In the genomic region with DNA sequence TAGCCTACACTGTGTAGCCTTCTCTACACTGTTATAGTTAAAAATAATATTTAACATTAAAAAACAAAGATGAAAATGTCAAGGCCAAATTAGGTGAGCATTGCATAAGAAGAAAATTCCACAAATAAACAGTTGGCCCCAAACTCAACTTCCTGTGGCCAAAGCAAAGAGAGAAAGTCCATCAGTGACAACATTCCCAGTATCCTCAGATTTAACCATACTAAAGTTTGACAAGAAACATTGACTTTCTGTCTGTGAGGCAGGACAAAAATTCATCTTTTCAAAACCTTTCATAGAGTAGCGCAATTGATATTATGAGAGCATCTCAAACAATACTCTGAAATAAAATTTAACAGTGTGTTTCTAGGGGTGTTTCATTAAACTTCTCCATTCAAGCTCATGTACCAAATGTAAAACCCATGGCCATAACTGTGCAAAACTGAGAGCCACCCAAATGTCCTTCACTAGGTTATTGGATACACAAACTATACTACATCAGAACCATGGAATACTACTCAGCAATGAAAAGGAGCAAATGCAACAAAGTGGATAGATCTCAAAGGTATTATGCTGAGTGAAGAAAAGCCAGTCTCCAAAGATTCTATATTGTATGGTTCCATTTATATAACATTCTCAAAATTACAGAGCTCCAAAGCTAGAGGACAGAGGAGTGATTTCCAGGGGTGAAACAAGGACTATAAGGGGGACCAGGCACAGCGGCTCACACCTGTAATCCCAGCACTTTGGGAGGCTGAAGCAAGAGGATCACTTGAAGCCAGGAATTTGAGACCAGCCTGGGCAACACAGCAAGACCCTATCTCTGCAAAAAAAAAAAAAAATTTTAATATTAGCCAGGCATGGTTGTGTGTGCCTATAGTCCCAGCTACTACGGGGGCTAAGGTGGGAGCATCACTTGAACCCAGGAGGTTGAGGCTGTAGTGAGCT, we compare ENCODE assay signal across 1 cellular context.
TF ChIP-seq lines count a peak whose summit lies in the region.

No MANE protein-coding gene starts in this region.

TF ChIP-seq in HepG2, 621 proteins besides CTCF, POLR2A, EP300 and RAD21 (continued from another document and continues in another):
- TF ChIP-seq, protein P1, sequence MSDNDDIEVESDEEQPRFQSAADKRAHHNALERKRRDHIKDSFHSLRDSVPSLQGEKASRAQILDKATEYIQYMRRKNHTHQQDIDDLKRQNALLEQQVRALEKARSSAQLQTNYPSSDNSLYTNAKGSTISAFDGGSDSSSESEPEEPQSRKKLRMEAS (IDR thresholded peaks at IDR 0.05), result peak; percentile 28; the same call in 1 of the 2 replicates
- TF ChIP-seq NRL (CRISPR knock-in tag; IDR thresholded peaks at IDR 0.05; ENCODE audit: borderline replicate concordance) (no peak), TP53 (CRISPR knock-in tag; conservative IDR thresholded peaks at IDR 0.05) (no peak), MTF2 (CRISPR knock-in tag; IDR thresholded peaks at IDR 0.05; ENCODE audit: borderline replicate concordance) (peak; percentile 80; the same call in 1 of the 2 replicates), ZNF414 (CRISPR knock-in tag; IDR thresholded peaks at IDR 0.05) (peak; percentile 88; the same call in 1 of the 2 replicates), GATAD2A (CRISPR knock-in tag; IDR thresholded peaks at IDR 0.05) (peak; percentile 85), HOXA9 (CRISPR knock-in tag; IDR thresholded peaks at IDR 0.05; ENCODE audit: borderline replicate concordance) (no peak), ZSCAN31 (CRISPR knock-in tag; IDR thresholded peaks at IDR 0.05; ENCODE audit: low read depth) (no peak), TCF7 (IDR thresholded peaks at IDR 0.05; ENCODE audit: low read depth) (peak; percentile 71), BRCA1 (CRISPR knock-in tag; IDR thresholded peaks at IDR 0.05) (0 out of 2 replicates have a peak, but pooled peaks have one; percentile 7), RCOR2 (CRISPR knock-in tag; IDR thresholded peaks at IDR 0.05) (peak; percentile 36; the same call in 1 of the 2 replicates), KDM6A (CRISPR knock-in tag; IDR thresholded peaks at IDR 0.05; ENCODE audit: low read depth) (peak; percentile 95), NFE2 (CRISPR knock-in tag; IDR thresholded peaks at IDR 0.05) (no peak), TRIM24 (CRISPR knock-in tag; IDR thresholded peaks at IDR 0.05) (no peak), ZNF33A (CRISPR knock-in tag; IDR thresholded peaks at IDR 0.05; ENCODE audit: borderline replicate concordance) (peak; percentile 85; the same call in 1 of the 2 replicates), GATA4 (IDR thresholded peaks at IDR 0.05; ENCODE audit: borderline replicate concordance, low read depth) (peak; percentile 80; the same call in 1 of the 2 replicates), HNF4A (CRISPR knock-in tag; IDR thresholded peaks at IDR 0.05) (peak; percentile 93), MLXIP (CRISPR knock-in tag; IDR thresholded peaks at IDR 0.05; ENCODE audit: borderline replicate concordance) (no peak), ZNF326 (CRISPR knock-in tag; IDR thresholded peaks at IDR 0.05; ENCODE audit: borderline replicate concordance) (no peak), SKI (IDR thresholded peaks at IDR 0.05; ENCODE audit: partially characterized antibody) (no peak), ELF3 (CRISPR knock-in tag; IDR thresholded peaks at IDR 0.05) (peak; percentile 82), RFX1 (IDR thresholded peaks at IDR 0.05) (no peak), DNMT3B (CRISPR knock-in tag; conservative IDR thresholded peaks at IDR 0.05) (0 out of 2 replicates have a peak, but pooled peaks have one; percentile 16), ETV5 (CRISPR knock-in tag; IDR thresholded peaks at IDR 0.05; ENCODE audit: borderline replicate concordance) (peak; percentile 97), ZNF597 (CRISPR knock-in tag; IDR thresholded peaks at IDR 0.05) (no peak), ZNF607 (CRISPR knock-in tag; IDR thresholded peaks at IDR 0.05; ENCODE audit: borderline replicate concordance) (no peak), EHMT2 (IDR thresholded peaks at IDR 0.05; ENCODE audit: borderline replicate concordance, low read depth, low read length) (peak; percentile 90), MED1 (CRISPR knock-in tag; IDR thresholded peaks at IDR 0.05) (peak; percentile 91), ZFP41 (CRISPR knock-in tag; IDR thresholded peaks at IDR 0.05; ENCODE audit: borderline replicate concordance) (no peak), ZNF12 (CRISPR knock-in tag; IDR thresholded peaks at IDR 0.05) (no peak), CHCHD3 (CRISPR knock-in tag; IDR thresholded peaks at IDR 0.05) (no peak), ZFY (CRISPR knock-in tag; IDR thresholded peaks at IDR 0.05) (0 out of 2 replicates have a peak, but pooled peaks have one; percentile 26), FIP1L1 (IDR thresholded peaks at IDR 0.05; ENCODE audit: borderline replicate concordance, insufficient read depth, low read depth, low read length) (no peak), ZNF773 (CRISPR knock-in tag; IDR thresholded peaks at IDR 0.05; ENCODE audit: borderline replicate concordance) (no peak), NKX3-1 (CRISPR knock-in tag; IDR thresholded peaks at IDR 0.05) (0 out of 2 replicates have a peak, but pooled peaks have one; percentile 35)
- TF ChIP-seq, protein P2, sequence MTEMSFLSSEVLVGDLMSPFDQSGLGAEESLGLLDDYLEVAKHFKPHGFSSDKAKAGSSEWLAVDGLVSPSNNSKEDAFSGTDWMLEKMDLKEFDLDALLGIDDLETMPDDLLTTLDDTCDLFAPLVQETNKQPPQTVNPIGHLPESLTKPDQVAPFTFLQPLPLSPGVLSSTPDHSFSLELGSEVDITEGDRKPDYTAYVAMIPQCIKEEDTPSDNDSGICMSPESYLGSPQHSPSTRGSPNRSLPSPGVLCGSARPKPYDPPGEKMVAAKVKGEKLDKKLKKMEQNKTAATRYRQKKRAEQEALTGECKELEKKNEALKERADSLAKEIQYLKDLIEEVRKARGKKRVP (CRISPR knock-in tag; IDR thresholded peaks at IDR 0.05), result peak in 1 of 2 experiments; percentile 68; a peak in 1 of 4 replicates
- TF ChIP-seq, protein P3, sequence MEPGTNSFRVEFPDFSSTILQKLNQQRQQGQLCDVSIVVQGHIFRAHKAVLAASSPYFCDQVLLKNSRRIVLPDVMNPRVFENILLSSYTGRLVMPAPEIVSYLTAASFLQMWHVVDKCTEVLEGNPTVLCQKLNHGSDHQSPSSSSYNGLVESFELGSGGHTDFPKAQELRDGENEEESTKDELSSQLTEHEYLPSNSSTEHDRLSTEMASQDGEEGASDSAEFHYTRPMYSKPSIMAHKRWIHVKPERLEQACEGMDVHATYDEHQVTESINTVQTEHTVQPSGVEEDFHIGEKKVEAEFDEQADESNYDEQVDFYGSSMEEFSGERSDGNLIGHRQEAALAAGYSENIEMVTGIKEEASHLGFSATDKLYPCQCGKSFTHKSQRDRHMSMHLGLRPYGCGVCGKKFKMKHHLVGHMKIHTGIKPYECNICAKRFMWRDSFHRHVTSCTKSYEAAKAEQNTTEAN (CRISPR knock-in tag; conservative IDR thresholded peaks at IDR 0.05), result peak; percentile 91; the same call in 1 of the 2 replicates
- TF ChIP-seq, protein P4, sequence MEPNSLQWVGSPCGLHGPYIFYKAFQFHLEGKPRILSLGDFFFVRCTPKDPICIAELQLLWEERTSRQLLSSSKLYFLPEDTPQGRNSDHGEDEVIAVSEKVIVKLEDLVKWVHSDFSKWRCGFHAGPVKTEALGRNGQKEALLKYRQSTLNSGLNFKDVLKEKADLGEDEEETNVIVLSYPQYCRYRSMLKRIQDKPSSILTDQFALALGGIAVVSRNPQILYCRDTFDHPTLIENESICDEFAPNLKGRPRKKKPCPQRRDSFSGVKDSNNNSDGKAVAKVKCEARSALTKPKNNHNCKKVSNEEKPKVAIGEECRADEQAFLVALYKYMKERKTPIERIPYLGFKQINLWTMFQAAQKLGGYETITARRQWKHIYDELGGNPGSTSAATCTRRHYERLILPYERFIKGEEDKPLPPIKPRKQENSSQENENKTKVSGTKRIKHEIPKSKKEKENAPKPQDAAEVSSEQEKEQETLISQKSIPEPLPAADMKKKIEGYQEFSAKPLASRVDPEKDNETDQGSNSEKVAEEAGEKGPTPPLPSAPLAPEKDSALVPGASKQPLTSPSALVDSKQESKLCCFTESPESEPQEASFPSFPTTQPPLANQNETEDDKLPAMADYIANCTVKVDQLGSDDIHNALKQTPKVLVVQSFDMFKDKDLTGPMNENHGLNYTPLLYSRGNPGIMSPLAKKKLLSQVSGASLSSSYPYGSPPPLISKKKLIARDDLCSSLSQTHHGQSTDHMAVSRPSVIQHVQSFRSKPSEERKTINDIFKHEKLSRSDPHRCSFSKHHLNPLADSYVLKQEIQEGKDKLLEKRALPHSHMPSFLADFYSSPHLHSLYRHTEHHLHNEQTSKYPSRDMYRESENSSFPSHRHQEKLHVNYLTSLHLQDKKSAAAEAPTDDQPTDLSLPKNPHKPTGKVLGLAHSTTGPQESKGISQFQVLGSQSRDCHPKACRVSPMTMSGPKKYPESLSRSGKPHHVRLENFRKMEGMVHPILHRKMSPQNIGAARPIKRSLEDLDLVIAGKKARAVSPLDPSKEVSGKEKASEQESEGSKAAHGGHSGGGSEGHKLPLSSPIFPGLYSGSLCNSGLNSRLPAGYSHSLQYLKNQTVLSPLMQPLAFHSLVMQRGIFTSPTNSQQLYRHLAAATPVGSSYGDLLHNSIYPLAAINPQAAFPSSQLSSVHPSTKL (CRISPR knock-in tag; IDR thresholded peaks at IDR 0.05), result peak; percentile 95
- TF ChIP-seq, protein P5, sequence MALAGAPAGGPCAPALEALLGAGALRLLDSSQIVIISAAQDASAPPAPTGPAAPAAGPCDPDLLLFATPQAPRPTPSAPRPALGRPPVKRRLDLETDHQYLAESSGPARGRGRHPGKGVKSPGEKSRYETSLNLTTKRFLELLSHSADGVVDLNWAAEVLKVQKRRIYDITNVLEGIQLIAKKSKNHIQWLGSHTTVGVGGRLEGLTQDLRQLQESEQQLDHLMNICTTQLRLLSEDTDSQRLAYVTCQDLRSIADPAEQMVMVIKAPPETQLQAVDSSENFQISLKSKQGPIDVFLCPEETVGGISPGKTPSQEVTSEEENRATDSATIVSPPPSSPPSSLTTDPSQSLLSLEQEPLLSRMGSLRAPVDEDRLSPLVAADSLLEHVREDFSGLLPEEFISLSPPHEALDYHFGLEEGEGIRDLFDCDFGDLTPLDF (CRISPR knock-in tag; IDR thresholded peaks at IDR 0.05), result no peak
- TF ChIP-seq, protein P6, sequence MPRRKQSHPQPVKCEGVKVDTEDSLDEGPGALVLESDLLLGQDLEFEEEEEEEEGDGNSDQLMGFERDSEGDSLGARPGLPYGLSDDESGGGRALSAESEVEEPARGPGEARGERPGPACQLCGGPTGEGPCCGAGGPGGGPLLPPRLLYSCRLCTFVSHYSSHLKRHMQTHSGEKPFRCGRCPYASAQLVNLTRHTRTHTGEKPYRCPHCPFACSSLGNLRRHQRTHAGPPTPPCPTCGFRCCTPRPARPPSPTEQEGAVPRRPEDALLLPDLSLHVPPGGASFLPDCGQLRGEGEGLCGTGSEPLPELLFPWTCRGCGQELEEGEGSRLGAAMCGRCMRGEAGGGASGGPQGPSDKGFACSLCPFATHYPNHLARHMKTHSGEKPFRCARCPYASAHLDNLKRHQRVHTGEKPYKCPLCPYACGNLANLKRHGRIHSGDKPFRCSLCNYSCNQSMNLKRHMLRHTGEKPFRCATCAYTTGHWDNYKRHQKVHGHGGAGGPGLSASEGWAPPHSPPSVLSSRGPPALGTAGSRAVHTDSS (CRISPR knock-in tag; conservative IDR thresholded peaks at IDR 0.05), result no peak
- TF ChIP-seq, protein P7, sequence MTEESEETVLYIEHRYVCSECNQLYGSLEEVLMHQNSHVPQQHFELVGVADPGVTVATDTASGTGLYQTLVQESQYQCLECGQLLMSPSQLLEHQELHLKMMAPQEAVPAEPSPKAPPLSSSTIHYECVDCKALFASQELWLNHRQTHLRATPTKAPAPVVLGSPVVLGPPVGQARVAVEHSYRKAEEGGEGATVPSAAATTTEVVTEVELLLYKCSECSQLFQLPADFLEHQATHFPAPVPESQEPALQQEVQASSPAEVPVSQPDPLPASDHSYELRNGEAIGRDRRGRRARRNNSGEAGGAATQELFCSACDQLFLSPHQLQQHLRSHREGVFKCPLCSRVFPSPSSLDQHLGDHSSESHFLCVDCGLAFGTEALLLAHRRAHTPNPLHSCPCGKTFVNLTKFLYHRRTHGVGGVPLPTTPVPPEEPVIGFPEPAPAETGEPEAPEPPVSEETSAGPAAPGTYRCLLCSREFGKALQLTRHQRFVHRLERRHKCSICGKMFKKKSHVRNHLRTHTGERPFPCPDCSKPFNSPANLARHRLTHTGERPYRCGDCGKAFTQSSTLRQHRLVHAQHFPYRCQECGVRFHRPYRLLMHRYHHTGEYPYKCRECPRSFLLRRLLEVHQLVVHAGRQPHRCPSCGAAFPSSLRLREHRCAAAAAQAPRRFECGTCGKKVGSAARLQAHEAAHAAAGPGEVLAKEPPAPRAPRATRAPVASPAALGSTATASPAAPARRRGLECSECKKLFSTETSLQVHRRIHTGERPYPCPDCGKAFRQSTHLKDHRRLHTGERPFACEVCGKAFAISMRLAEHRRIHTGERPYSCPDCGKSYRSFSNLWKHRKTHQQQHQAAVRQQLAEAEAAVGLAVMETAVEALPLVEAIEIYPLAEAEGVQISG (CRISPR knock-in tag; IDR thresholded peaks at IDR 0.05), result no peak; the same call in 1 of the 2 replicates
